In the genomic region with DNA sequence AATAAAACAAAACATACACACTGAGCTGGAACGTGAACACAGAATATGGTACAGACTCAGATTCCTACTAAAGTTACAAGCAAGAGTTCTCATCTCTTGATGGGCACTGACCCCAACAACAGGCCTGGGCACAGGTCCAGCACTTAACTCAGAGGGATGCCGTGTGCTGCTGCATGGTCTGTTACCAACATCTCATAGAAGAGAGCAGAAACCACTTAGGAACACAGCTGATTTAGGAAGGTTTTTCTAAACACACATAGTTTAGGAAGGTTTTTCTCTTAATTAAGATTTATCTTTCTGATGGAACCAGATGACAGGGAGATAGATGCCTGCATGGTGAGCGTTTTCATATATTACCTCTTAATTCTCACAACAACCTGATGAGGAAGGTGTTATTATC, we compare ENCODE assay signal across 1 cellular context.
TF ChIP-seq lines count a peak whose summit lies in the region.

No MANE protein-coding gene starts in this region.

TF ChIP-seq in IMR-90, 13 proteins besides CTCF, POLR2A, EP300 and RAD21 (continued from another document):
- TF ChIP-seq, protein P1, sequence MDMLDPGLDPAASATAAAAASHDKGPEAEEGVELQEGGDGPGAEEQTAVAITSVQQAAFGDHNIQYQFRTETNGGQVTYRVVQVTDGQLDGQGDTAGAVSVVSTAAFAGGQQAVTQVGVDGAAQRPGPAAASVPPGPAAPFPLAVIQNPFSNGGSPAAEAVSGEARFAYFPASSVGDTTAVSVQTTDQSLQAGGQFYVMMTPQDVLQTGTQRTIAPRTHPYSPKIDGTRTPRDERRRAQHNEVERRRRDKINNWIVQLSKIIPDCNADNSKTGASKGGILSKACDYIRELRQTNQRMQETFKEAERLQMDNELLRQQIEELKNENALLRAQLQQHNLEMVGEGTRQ (IDR thresholded peaks at IDR 0.05; ENCODE audit: low read depth, low read length) = no peak
- TF ChIP-seq SMC3 (IDR thresholded peaks at IDR 0.05; ENCODE audit: low read depth, low read length) = no peak
- TF ChIP-seq MXI1 (IDR thresholded peaks at IDR 0.05; ENCODE audit: borderline replicate concordance, low read depth, low read length) = no peak
- no peak for TF ChIP-seq MAZ (IDR thresholded peaks at IDR 0.05; ENCODE audit: borderline replicate concordance, low read depth, low read length)
- no peak for TF ChIP-seq FOS (IDR thresholded peaks at IDR 0.05; ENCODE audit: low read depth, low read length)
- no peak for TF ChIP-seq CHD1 (IDR thresholded peaks at IDR 0.05; ENCODE audit: low read depth, low read length)
- no peak for TF ChIP-seq RFX5 (IDR thresholded peaks at IDR 0.05; ENCODE audit: low read depth, low read length)
